27 cellular contexts compared by ENCODE assay signal in the genomic region with DNA sequence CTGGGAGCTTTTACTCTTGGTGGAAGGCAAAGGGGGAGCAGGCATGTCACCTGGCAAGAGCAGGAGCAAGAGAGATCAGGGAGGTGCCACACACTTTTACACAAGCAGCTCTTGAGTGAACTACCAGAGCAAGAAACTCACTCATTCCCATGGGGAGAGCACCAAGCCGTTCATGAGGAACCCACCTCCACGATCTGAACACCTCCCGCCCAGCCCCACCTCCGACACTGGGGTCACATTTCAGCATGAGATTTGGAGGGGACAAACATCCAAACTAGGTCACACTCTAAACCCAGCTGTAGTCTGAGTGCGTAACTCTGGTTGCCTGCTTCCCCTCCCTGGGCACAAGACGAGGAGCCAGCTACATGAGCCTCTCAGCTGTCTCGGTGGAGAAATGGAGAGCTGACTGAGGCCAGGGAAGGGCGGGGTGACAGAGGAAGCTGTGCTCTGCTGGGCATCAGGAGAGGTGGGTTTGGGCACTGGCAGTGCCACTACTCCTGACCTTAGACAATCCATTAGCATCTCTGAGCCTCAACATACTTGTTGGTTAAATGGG.
"Had no signal": no experiment of that assay in that cellular context is flagged by ENCODE, and none has a peak within 500 bp of the region (broad histone marks: within the 10 kb centered on the region; RNA-seq: fewer than 3 reads in every experiment).

No MANE protein-coding gene starts in this region.

- H3K9me3 ChIP-seq: esophagus muscularis mucosa, prostate gland, sigmoid colon, spleen, thoracic aorta, vagina had no signal

- H3K4me3 Mint-ChIP-seq: endodermal cell; immature natural killer cell; memory B cell; natural killer cell; neural crest cell; stimulated activated naive B cell treated with anti-CD40 and anti-IgM and Interleukin-4, amounts not matched to agents 10 μg/mL and 1 μg/mL and 100 μg/mL, for 72 hours; stimulated activated naive CD8-positive, alpha-beta T cell treated with anti-CD3 and anti-CD28 coated beads, Interleukin-15, Interleukin-2, amounts not matched to agents 100 ng/mL and 50 ng/mL, for 24 hours had no signal

- H3K4me1 Mint-ChIP-seq: immature natural killer cell; natural killer cell; stimulated activated naive B cell treated with anti-CD40 and anti-IgM and Interleukin-4, amounts not matched to agents 10 μg/mL and 1 μg/mL and 100 μg/mL, for 72 hours had no signal

- ATAC-seq: foreskin keratinocyte; left lobe of liver; natural killer cell; right cardiac atrium; stimulated activated naive B cell treated with anti-CD40 and anti-IgM and Interleukin-4, amounts not matched to agents 10 μg/mL and 1 μg/mL and 100 μg/mL, for 72 hours had no signal

- H3K4me1 ChIP-seq: prostate gland, vagina had no signal

- H3K27ac Mint-ChIP-seq: endodermal cell; immature natural killer cell; memory B cell; natural killer cell; stimulated activated naive B cell treated with anti-CD40 and anti-IgM and Interleukin-4, amounts not matched to agents 10 μg/mL and 1 μg/mL and 100 μg/mL, for 72 hours; stimulated activated naive CD8-positive, alpha-beta T cell treated with anti-CD3 and anti-CD28 coated beads, Interleukin-15, Interleukin-2, amounts not matched to agents 100 ng/mL and 50 ng/mL, for 24 hours had no signal

- H3K4me3 ChIP-seq: dorsolateral prefrontal cortex, esophagus muscularis mucosa, lung, prostate gland, sigmoid colon, skin epidermis, spleen, thoracic aorta, vagina had no signal

- H3K36me3 Mint-ChIP-seq: immature natural killer cell; memory B cell; natural killer cell; stimulated activated naive B cell treated with anti-CD40 and anti-IgM and Interleukin-4, amounts not matched to agents 10 μg/mL and 1 μg/mL and 100 μg/mL, for 72 hours had no signal

- H3K27me3 ChIP-seq: esophagus muscularis mucosa, sigmoid colon, vagina had no signal

- DNase-seq: cerebellar nuclear complex; dorsolateral prefrontal cortex; effector CD8-positive, alpha-beta T cell; endodermal cell; foreskin keratinocyte; hypothalamus; immature natural killer cell; islet precursor cell; natural killer cell; right cardiac atrium; sigmoid colon; spleen; stimulated activated CD4-positive, alpha-beta T cell treated with anti-CD3 and anti-CD28 coated beads, Interleukin-4, amount 100 ng/mL, for 4 hours; stimulated activated naive B cell treated with anti-CD40 and anti-IgM and Interleukin-4, amounts not matched to agents 10 μg/mL and 1 μg/mL and 100 μg/mL, for 72 hours; trophoblast cell had no signal

- H3K36me3 ChIP-seq: esophagus muscularis mucosa, prostate gland, sigmoid colon, spleen, thoracic aorta, vagina had no signal

- H3K27ac ChIP-seq: dorsolateral prefrontal cortex, esophagus muscularis mucosa, foreskin keratinocyte, prostate gland, sigmoid colon, skin epidermis, spleen, thoracic aorta, vagina had no signal

- H3K9me3 Mint-ChIP-seq: endodermal cell; immature natural killer cell; memory B cell; natural killer cell; neural crest cell; stimulated activated naive B cell treated with anti-CD40 and anti-IgM and Interleukin-4, amounts not matched to agents 10 μg/mL and 1 μg/mL and 100 μg/mL, for 72 hours; stimulated activated naive CD8-positive, alpha-beta T cell treated with anti-CD3 and anti-CD28 coated beads, Interleukin-15, Interleukin-2, amounts not matched to agents 100 ng/mL and 50 ng/mL, for 24 hours had no signal

- FAIRE-seq: colon, endothelial cell of umbilical vein had no signal
